ENCODE assay signal across 8 cellular contexts in the genomic region with DNA sequence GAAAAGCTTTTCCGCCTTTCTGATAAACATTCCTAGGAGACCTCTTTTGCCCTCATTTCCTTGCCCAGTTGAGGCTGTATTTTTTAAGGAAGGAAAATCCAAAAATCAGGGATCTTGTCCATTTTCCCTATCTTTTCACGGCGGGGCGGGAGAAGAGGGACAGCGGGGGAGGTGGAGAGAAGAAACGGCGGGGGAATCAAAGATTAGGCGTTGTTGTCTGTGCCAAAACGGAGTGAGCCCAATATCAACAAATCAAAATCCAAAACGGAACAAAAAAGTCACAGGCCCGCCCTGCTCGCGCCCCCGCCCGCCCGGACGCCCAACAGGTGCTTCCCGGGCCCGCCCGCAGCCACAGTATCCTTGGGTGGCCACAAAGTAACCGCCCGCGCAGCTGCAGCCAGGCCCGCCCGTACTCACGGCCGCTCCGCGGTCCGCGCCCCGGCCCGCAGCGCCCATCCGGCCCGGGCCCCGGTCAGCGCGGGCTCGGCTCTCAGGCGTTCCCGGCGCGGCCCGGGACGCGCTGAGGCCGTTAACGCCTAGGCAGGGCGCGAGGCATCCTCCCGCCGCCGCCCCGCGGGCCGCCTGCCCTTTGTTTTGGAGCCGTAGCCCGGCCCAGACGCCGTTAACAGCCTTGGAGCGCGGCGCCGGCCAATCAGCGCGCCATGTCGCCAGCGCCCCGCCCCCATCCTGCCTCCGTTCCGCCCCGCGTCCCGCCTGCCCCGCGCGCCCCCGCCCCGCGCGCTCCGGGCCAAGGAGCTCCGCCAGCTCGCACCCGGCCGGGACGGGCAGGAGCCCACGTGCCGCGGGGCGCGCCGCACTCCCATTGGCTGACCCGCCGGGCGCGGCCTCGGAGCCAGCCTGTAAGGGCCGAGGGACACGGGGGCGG. TPM values are rescaled to one million over a fixed set of nuclear protein-coding genes. Genes with fewer than 3 reads are reported as not detected.
DNase-seq lines count a peak whose midpoint lies in the region; ATAC-seq, FAIRE-seq and TF ChIP-seq lines count a peak whose summit lies in the region.

A gene with protein sequence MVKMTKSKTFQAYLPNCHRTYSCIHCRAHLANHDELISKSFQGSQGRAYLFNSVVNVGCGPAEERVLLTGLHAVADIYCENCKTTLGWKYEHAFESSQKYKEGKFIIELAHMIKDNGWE (minus strand): TSS at position 597 of the 886 bp plus-strand sequence. CDS start 25,050 bp downstream, outside the sequence.

- H3K27ac ChIP-seq in ACC112 (ENCODE audit: low read depth, low read length) (no peak within 1 kb of the TSS), skin epidermis (peak within 1 kb of the TSS in 17 of 21 experiments; percentile 22 to 74 (median 56))

- H2AFZ ChIP-seq in ACC112 (ENCODE audit: low read length, unreplicated experiment) = peak within 1 kb of the TSS; percentile 60

- DNase-seq in NCI-H2227 (lab: John Stamatoyannopoulos, UW; ENCODE audit: unreplicated experiment) (peak; percentile 99), bronchial epithelial cell (ENCODE audit: low read depth) (peak; percentile 84), iPS-NIHi11 (ENCODE audit: low spot score) (peak; percentile 100)

- H3K4me3 ChIP-seq in ACC112 (ENCODE audit: low read depth, low read length) = peak within 1 kb of the TSS; percentile 78
- peak within 1 kb of the TSS; percentile 67 for H3K4me3 ChIP-seq in WI38 (ENCODE audit: low read depth, low read length)
- H3K4me3 ChIP-seq in bronchial epithelial cell (ENCODE audit: low read depth, low read length) = peak within 1 kb of the TSS; percentile 35
- peak within 1 kb of the TSS; percentile 42 to 74 (median 51) for H3K4me3 ChIP-seq in skin epidermis

- H3K4me1 ChIP-seq in ACC112 (ENCODE audit: control insufficient read depth, insufficient read depth, low read length, unreplicated experiment) = peaks cover 7% of the 10 kb centered on the region

- H3K79me2 ChIP-seq in ACC112 (ENCODE audit: control insufficient read depth, insufficient read depth, low read length, unreplicated experiment) = no peaks in the 10 kb centered on the region

- peaks cover 5% of the 10 kb centered on the region; the same call in 1 of the 2 replicates for H3K27me3 ChIP-seq in ACC112 (ENCODE audit: insufficient read depth, low read length)
- H3K27me3 ChIP-seq in bronchial epithelial cell (ENCODE audit: control insufficient read depth, insufficient read depth, low read length) = no peaks in the 10 kb centered on the region

- TF ChIP-seq CTCF in WI38 (IDR thresholded peaks at IDR 0.05; ENCODE audit: low read depth, low read length) (no peak), bronchial epithelial cell (IDR thresholded peaks at IDR 0.05; ENCODE audit: insufficient read depth, low read length, severe bottlenecking) (no peak)

- no peak for FAIRE-seq in bronchial epithelial cell (lab: Jason Lieb, UNC)

- ATAC-seq in GM18868 (IDR thresholded peaks at IDR 0.05; ENCODE audit: unreplicated experiment) = peak; percentile 82
- peak; percentile 75 for ATAC-seq in HG03103 (IDR thresholded peaks at IDR 0.05; ENCODE audit: low read depth, unreplicated experiment)

- no peaks in the 10 kb centered on the region for H3K36me3 ChIP-seq in ACC112 (ENCODE audit: insufficient read depth, low read length)
- H3K36me3 ChIP-seq in bronchial epithelial cell (ENCODE audit: control insufficient read depth, insufficient read depth, low read length) = no peaks in the 10 kb centered on the region

RNA-seq across cellular contexts. Expression of the gene that starts here (rescaled TPM):
- total RNA-seq in bronchial epithelial cell = 0.13 and 0.26 TPM in 2 replicates

Comparison
In these comparisons a context has a peak if more than half of its experiments do, and no peak if none do; other contexts are left out.
1. Peak in DNase-seq and H3K4me3 ChIP-seq in bronchial epithelial cell; RNA of the gene not detected or under 1 TPM.